In the genomic region with DNA sequence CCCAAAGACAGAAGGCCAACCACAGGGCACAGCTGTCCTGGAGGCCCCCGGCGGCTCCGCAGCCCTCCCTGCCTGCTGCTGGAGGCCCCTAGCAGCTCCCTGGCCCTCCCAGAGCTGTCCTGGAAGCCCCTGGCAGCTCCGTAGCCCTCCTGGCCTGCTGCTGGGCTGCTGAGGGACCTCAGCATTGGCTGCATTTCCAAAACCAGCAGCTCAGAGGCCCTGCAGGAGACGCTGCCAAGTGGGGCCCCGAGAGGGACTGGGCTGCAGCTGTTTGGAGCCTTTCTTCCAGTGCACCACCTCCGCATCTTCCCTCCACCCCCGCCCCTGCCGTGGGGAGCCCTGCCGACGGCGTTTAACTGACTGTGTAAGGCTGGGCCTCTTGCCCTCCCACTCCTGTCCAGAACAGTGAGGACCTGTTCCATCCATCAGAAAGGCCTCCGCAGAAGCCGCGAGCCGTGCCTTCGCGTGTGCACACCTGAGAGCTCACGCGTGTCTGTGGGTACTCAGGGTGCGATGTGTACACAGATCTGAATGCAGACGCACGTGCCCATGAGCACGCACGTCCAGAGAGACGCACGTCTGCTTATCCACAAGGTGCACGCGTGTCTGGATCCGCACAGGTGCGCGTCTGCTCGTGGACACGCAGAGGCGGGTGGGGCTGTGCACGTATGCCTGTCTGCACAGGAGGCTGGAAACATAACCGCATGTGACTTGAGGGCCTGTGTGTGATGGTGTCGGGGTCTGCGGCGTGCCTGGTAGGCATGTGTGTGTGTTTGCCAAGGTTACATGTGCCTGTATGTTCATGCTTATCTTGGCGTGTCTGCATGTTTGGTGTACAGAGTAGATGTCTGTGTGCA, we compare ENCODE assay signal across 14 cellular contexts.
DNase-seq lines count a peak whose midpoint lies in the region; ATAC-seq and FAIRE-seq lines count a peak whose summit lies in the region.
"Had no signal": no experiment of that assay in that cellular context is flagged by ENCODE, and none has a peak within 500 bp of the region (broad histone marks: within the 10 kb centered on the region; RNA-seq: fewer than 3 reads in every experiment).

No MANE protein-coding gene starts in this region.

- no peak for FAIRE-seq in RCC 7860 (lab: Jason Lieb, UNC)
- FAIRE-seq: astrocyte, HTR-8/SVneo had no signal

- ATAC-seq in HG03571 (IDR thresholded peaks at IDR 0.05; ENCODE audit: unreplicated experiment), result no peak
- ATAC-seq: activated CD4-positive, alpha-beta T cell treated with anti-CD3 and anti-CD28 coated beads for 36 hours had no signal

- peak; percentile 63 for DNase-seq in DMS 273 treated with DMSO at 0.1 percent for 48 hours (lab: John Stamatoyannopoulos, UW)
- peak; percentile 8 for DNase-seq in NCI-H446 treated with DMSO at 0.1 percent for 48 hours (lab: John Stamatoyannopoulos, UW)
- peak; percentile 41 for DNase-seq in fibroblast of the conjunctiva (ENCODE audit: low read depth)
- peak; percentile 76 for DNase-seq in retina
- no peak for DNase-seq in cortex of kidney (lab: John Stamatoyannopoulos, UW)
- DNase-seq in RCC 7860 (ENCODE audit: low spot score), result no peak
- DNase-seq in T1000 (lab: John Stamatoyannopoulos, UW), result no peak
- DNase-seq: activated CD4-positive, alpha-beta T cell treated with anti-CD3 and anti-CD28 coated beads for 36 hours; DMS153; NCI-H82; thyroid gland had no signal

Comparison
In these comparisons a context has a peak if more than half of its experiments do, and no peak if none do; other contexts are left out.
1. DNase-seq: peak in DMS 273 treated with DMSO at 0.1 percent for 48 hours (single experiment), NCI-H446 treated with DMSO at 0.1 percent for 48 hours (single experiment), fibroblast of the conjunctiva (single experiment) and retina (single experiment); none in cortex of kidney (single experiment), RCC 7860 (single experiment) and T1000 (single experiment).